12 cellular contexts compared by ENCODE assay signal in genomic region chr6:42138630-42139619, GRCh38. TPM values are rescaled to one million over a fixed set of nuclear protein-coding genes. Genes with fewer than 3 reads are reported as not detected.
A peak's percentile ranks its signal among the peaks of the same experiment; 100 is the strongest.
DNase-seq lines count a peak whose midpoint lies in the region; ATAC-seq, FAIRE-seq and TF ChIP-seq lines count a peak whose summit lies in the region.
"Had no signal": no experiment of that assay in that cellular context is flagged by ENCODE, and none has a peak within 500 bp of the region (broad histone marks: within the 10 kb centered on the region; RNA-seq: fewer than 3 reads in every experiment).

No MANE protein-coding gene starts in this region.

- TF ChIP-seq EP300 in A549 (IDR thresholded peaks at IDR 0.05): no peak

- POLR2A ChIA-PET in A549 (lab: Yijun Ruan, JAX): interaction anchor here (0.6 to 0.7 kb wide), 2 partner anchors 20 to 243 kb away, joined by 3 to 7 read pairs; no protein-coding TSS in a partner anchor

- FAIRE-seq in A549 (lab: Jason Lieb, UNC) (no peak), astrocyte (lab: Jason Lieb, UNC) (no peak)

- TF ChIP-seq CTCF in A549 (IDR thresholded peaks at IDR 0.05): no peak
- TF ChIP-seq CTCF in astrocyte (IDR thresholded peaks at IDR 0.05; ENCODE audit: insufficient read depth, low read depth, low read length): no peak

- 39% methylated on average over 9 of the region's 9 CpGs for WGBS in A549 (ENCODE audit: missing lambda C conversion rate)

- no peaks in the 10 kb centered on the region for H4K20me1 ChIP-seq in astrocyte (ENCODE audit: insufficient read depth, low read length)

- H3K36me3 ChIP-seq in HUES6 (ENCODE audit: control insufficient read depth, insufficient read depth, low read length) (peaks cover 11% of the 10 kb centered on the region), astrocyte (ENCODE audit: insufficient read depth, low read length) (no peaks in the 10 kb centered on the region)

- DNase-seq in A549 (ENCODE audit: low read depth in 1 of 2, low spot score in 1 of 2) (peak in 1 of 2 experiments; percentile 25), astrocyte (ENCODE audit: low read depth) (no peak), kidney tubule cell (ENCODE audit: low spot score) (peak; percentile 39), HPDE6-E6E7 (ENCODE audit: extremely low spot score) (no peak)
- DNase-seq in activated CD8-positive, alpha-beta memory T cell treated with anti-CD3 and anti-CD28 coated beads for 24 hours: no peak
- no peak for DNase-seq in activated naive CD8-positive, alpha-beta T cell treated with anti-CD3 and anti-CD28 coated beads, Interleukin-2, amount 50 U/mL, for 24 hours
- DNase-seq: NCI-H187 treated with DMSO at 0.1 percent for 48 hours, SHP77 treated with DMSO at 0.1 percent for 48 hours had no signal

- ATAC-seq in A549 (peak in 1 of 2 experiments; percentile 16; a peak in 2 of 6 replicates), GM19463 (IDR thresholded peaks at IDR 0.05; ENCODE audit: unreplicated experiment) (no peak)
- ATAC-seq in activated naive CD8-positive, alpha-beta T cell treated with anti-CD3 and anti-CD28 coated beads, Interleukin-2, amount 50 U/mL, for 24 hours: no peak

- TF ChIP-seq POLR2A in A549 (IDR thresholded peaks at IDR 0.05; ENCODE audit: low read length): no peak

- peak overlapping the region; percentile 64 for H3K27ac Mint-ChIP-seq in astrocyte (ENCODE audit: unreplicated experiment)
- H3K27ac Mint-ChIP-seq in activated naive CD8-positive, alpha-beta T cell treated with anti-CD3 and anti-CD28 coated beads, Interleukin-2, amount 50 U/mL, for 24 hours: no peak overlapping the region
- H3K27ac Mint-ChIP-seq: activated naive CD4-positive, alpha-beta T cell treated with anti-CD3 and anti-CD28 coated beads, Interleukin-2, amount 50 U/mL, for 24 hours had no signal

- no peaks in the 10 kb centered on the region for H3K9me3 ChIP-seq in A549
- H3K9me3 ChIP-seq in HUES6 (ENCODE audit: control insufficient read depth, insufficient read depth, low read depth, low read length): no peaks in the 10 kb centered on the region
- H3K9me3 ChIP-seq in astrocyte (ENCODE audit: insufficient read depth, low read depth, low read length): no peaks in the 10 kb centered on the region

- H3K27ac ChIP-seq in A549 (peak overlapping the region; percentile 84 to 91), HUES6 (ENCODE audit: low read depth, low read length) (peak overlapping the region; percentile 26; the same call in 1 of the 2 replicates), astrocyte (ENCODE audit: low read depth, low read length) (no peak overlapping the region)

- CTCF ChIA-PET in A549 (lab: Yijun Ruan, JAX): interaction anchor here (0.8 to 1.5 kb wide), 3 partner anchors 10 to 353 kb away, joined by 3 to 4 read pairs (median 3); no protein-coding TSS in a partner anchor

- H3K4me2 ChIP-seq in A549 (peak overlapping the region; percentile 56), astrocyte (ENCODE audit: low read length) (peak overlapping the region; percentile 37)

- H3K4me3 Mint-ChIP-seq in astrocyte (ENCODE audit: unreplicated experiment): peak overlapping the region; percentile 21
- H3K4me3 Mint-ChIP-seq in activated naive CD8-positive, alpha-beta T cell treated with anti-CD3 and anti-CD28 coated beads, Interleukin-2, amount 50 U/mL, for 24 hours: no peak overlapping the region
- H3K4me3 Mint-ChIP-seq: activated naive CD4-positive, alpha-beta T cell treated with anti-CD3 and anti-CD28 coated beads, Interleukin-2, amount 50 U/mL, for 24 hours had no signal

- H3K79me2 ChIP-seq in astrocyte (ENCODE audit: insufficient read depth, low read length): peaks cover 38% of the 10 kb centered on the region
- H3K79me2 ChIP-seq: parathyroid adenoma had no signal

- H3K27me3 Mint-ChIP-seq in astrocyte (ENCODE audit: low read depth, unreplicated experiment): peaks cover 6% of the 10 kb centered on the region
- peaks cover 29% of the 10 kb centered on the region for H3K27me3 Mint-ChIP-seq in activated naive CD8-positive, alpha-beta T cell treated with anti-CD3 and anti-CD28 coated beads, Interleukin-2, amount 50 U/mL, for 24 hours

- H2AFZ ChIP-seq in astrocyte (ENCODE audit: low read depth, low read length): no peak overlapping the region
- H2AFZ ChIP-seq: parathyroid adenoma had no signal

- TF ChIP-seq RAD21 in A549 (conservative IDR thresholded peaks at IDR 0.05 in 1 of 2, IDR thresholded peaks at IDR 0.05 in 1 of 2): no peak

- H3K27me3 ChIP-seq in HUES6 (ENCODE audit: control insufficient read depth, insufficient read depth, low read length) (no peaks in the 10 kb centered on the region; the same call in 1 of the 2 replicates), astrocyte (ENCODE audit: insufficient read depth, low read length) (no peaks in the 10 kb centered on the region)

- peaks cover 60% of the 10 kb centered on the region for H3K4me1 ChIP-seq in A549
- H3K4me1 ChIP-seq in HUES6 (ENCODE audit: control insufficient read depth, insufficient read depth, low read length): peaks cover 71% of the 10 kb centered on the region
- H3K4me1 ChIP-seq in astrocyte (ENCODE audit: insufficient read depth, low read length): peaks cover 48% of the 10 kb centered on the region

- H3K4me3 ChIP-seq in A549 (no peak overlapping the region), HUES6 (ENCODE audit: low read depth, low read length) (peak overlapping the region; percentile 26; the same call in 1 of the 2 replicates), astrocyte (ENCODE audit: insufficient read depth, low read depth, low read length) (no peak overlapping the region)

- H3K36me3 Mint-ChIP-seq in astrocyte (ENCODE audit: low read depth, unreplicated experiment): peaks cover 1% of the 10 kb centered on the region
- no peaks in the 10 kb centered on the region for H3K36me3 Mint-ChIP-seq in activated naive CD8-positive, alpha-beta T cell treated with anti-CD3 and anti-CD28 coated beads, Interleukin-2, amount 50 U/mL, for 24 hours (ENCODE audit: low read depth)
- H3K36me3 Mint-ChIP-seq: activated naive CD4-positive, alpha-beta T cell treated with anti-CD3 and anti-CD28 coated beads, Interleukin-2, amount 50 U/mL, for 24 hours had no signal

- H3K9ac ChIP-seq in HUES6 (ENCODE audit: low read length): peak overlapping the region; percentile 40
- H3K9ac ChIP-seq in astrocyte (ENCODE audit: low read length): peak overlapping the region; percentile 16
- H3K9ac ChIP-seq: parathyroid adenoma had no signal

- H3K4me1 Mint-ChIP-seq in astrocyte (ENCODE audit: low read depth, unreplicated experiment): peaks cover 40% of the 10 kb centered on the region
- H3K4me1 Mint-ChIP-seq in activated naive CD8-positive, alpha-beta T cell treated with anti-CD3 and anti-CD28 coated beads, Interleukin-2, amount 50 U/mL, for 24 hours: peaks cover 18% of the 10 kb centered on the region

- no peaks in the 10 kb centered on the region for H3K9me3 Mint-ChIP-seq in astrocyte (ENCODE audit: unreplicated experiment)
- H3K9me3 Mint-ChIP-seq in activated naive CD8-positive, alpha-beta T cell treated with anti-CD3 and anti-CD28 coated beads, Interleukin-2, amount 50 U/mL, for 24 hours: no peaks in the 10 kb centered on the region
- H3K9me3 Mint-ChIP-seq: activated naive CD4-positive, alpha-beta T cell treated with anti-CD3 and anti-CD28 coated beads, Interleukin-2, amount 50 U/mL, for 24 hours had no signal

TF ChIP-seq in A549, 52 proteins besides CTCF, POLR2A, EP300 and RAD21:
- TF ChIP-seq HES2 (IDR thresholded peaks at IDR 0.05): no peak
- TF ChIP-seq NFE2L2 (conservative IDR thresholded peaks at IDR 0.05; ENCODE audit: low read length): no peak
- TF ChIP-seq EHF (CRISPR knock-in tag; IDR thresholded peaks at IDR 0.05): no peak
- TF ChIP-seq USF2 (IDR thresholded peaks at IDR 0.05): no peak
- TF ChIP-seq GATA3 (IDR thresholded peaks at IDR 0.05; ENCODE audit: borderline replicate concordance): no peak
- TF ChIP-seq TFCP2L1 (CRISPR knock-in tag; IDR thresholded peaks at IDR 0.05): no peak
- no peak for TF ChIP-seq RCOR1 (IDR thresholded peaks at IDR 0.05; ENCODE audit: low read depth, low read length)
- TF ChIP-seq FOSL2 (IDR thresholded peaks at IDR 0.05): no peak
- TF ChIP-seq FOSL2 (CRISPR knock-in tag; IDR thresholded peaks at IDR 0.05): no peak
- no peak for TF ChIP-seq MAX (IDR thresholded peaks at IDR 0.05)

RNA-seq across cellular contexts. Expression of gene C6orf132, which starts 3.5 kb away (rescaled TPM):
- polyA plus RNA-seq in A549 (2011; rRNA removed): 0.44 and 0.66 TPM in 2 replicates
- 0.71 and 1.1 TPM in 2 replicates for polyA plus RNA-seq in A549 (2012; cell fraction: cytosol; rRNA removed)
- 0.40 and 0.69 TPM in 2 replicates for polyA plus RNA-seq in A549 (2012; cell fraction: nucleus; rRNA removed)
- polyA plus RNA-seq in A549 (2017; fragmentation: RNase III; extraction: RNeasy Plus Mini Kit Qiagen cat#74134 plus additional on column Dnase treatment): 0.58 to 1.1 TPM (median 0.96 TPM) in 3 replicates
- polyA minus RNA-seq in A549 (2011; rRNA and poly(A)+ RNA removed): 1.1 and 1.3 TPM in 2 replicates
- total RNA-seq in astrocyte: 3.3 and 5.3 TPM in 2 replicates

RNA-seq across cellular contexts. Expression of gene GUCA1A, which starts 34.2 kb away (rescaled TPM):
- polyA plus RNA-seq in A549 (2011; rRNA removed): not detected in 2 replicates
- not detected in 2 replicates for polyA plus RNA-seq in A549 (2012; cell fraction: cytosol; rRNA removed)
- polyA plus RNA-seq in A549 (2012; cell fraction: nucleus; rRNA removed): not detected in 2 replicates
- polyA plus RNA-seq in A549 (2017; fragmentation: RNase III; extraction: RNeasy Plus Mini Kit Qiagen cat#74134 plus additional on column Dnase treatment): not detected in 3 replicates
- polyA minus RNA-seq in A549 (2011; rRNA and poly(A)+ RNA removed): not detected in 2 replicates
- 0.45 and 0.79 TPM in 2 replicates for total RNA-seq in astrocyte

RNA-seq across cellular contexts. Expression of gene GUCA1B, which starts 55.8 kb away (rescaled TPM):
- polyA plus RNA-seq in A549 (2011; rRNA removed): 0.62 and 0.82 TPM in 2 replicates
- polyA plus RNA-seq in A549 (2012; cell fraction: cytosol; rRNA removed): 0.41 and 0.45 TPM in 2 replicates
- polyA plus RNA-seq in A549 (2012; cell fraction: nucleus; rRNA removed): 1.1 and 2.3 TPM in 2 replicates
- 0.90 to 1.0 TPM (median 0.98 TPM) in 3 replicates for polyA plus RNA-seq in A549 (2017; fragmentation: RNase III; extraction: RNeasy Plus Mini Kit Qiagen cat#74134 plus additional on column Dnase treatment)
- polyA minus RNA-seq in A549 (2011; rRNA and poly(A)+ RNA removed): 0.54 and 0.74 TPM in 2 replicates
- total RNA-seq in astrocyte: 2.0 and 2.3 TPM in 2 replicates
